In the genomic region with DNA sequence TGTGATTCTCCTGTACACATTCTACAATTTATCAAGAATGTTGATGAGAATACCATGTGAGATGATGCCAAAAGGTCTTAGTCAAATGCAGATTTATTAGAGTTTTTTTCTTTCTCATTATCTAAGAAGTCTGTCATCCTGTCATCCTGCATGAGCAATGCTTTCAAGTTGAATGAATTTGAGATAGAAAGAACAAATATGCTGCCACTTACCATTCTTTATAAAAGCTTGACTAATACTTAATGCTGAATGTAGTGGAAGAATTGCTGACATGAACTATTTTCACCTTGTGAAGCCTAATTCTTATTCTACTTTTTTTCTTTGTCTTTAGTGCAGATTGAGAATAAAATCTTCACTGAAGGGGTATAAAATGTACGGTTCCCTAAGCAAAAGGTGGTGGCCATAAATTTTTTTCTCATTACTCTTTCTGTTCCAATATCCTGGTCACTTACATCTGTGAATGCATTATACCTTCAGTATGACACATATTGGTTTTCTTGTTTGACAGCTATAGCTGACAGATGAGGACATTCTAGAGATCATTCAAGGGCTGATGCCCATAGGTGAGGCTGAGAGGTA, we compare ENCODE assay signal across 24 cellular contexts.
DNase-seq lines count a peak whose midpoint lies in the region; ATAC-seq, FAIRE-seq and TF ChIP-seq lines count a peak whose summit lies in the region.
"Had no signal": no experiment of that assay in that cellular context is flagged by ENCODE, and none has a peak within 500 bp of the region (broad histone marks: within the 10 kb centered on the region; RNA-seq: fewer than 3 reads in every experiment).

No MANE protein-coding gene starts in this region.

- intact Hi-C loops in HepG2 (cut with micrococcal nuclease; ENCODE audit: unreplicated experiment) = no loop called here
- intact Hi-C loops in right lobe of liver (cut with DNase I) = no loop called here

- no peaks in the 10 kb centered on the region for H3K79me2 ChIP-seq in HepG2 (ENCODE audit: insufficient read depth, low read length)

- TF ChIP-seq RAD21 in HepG2 (CRISPR knock-in tag; IDR thresholded peaks at IDR 0.05) = no peak

- H3K9ac ChIP-seq in HepG2 (ENCODE audit: insufficient read depth, low read depth, low read length) = no peak overlapping the region
- H3K9ac ChIP-seq: BLaER1 treated with 17β-estradiol and CSF1 and Interleukin-3, amounts not matched to agents 10 nM and 100 nM; GM23248 had no signal

- peaks cover 8% of the 10 kb centered on the region; the same call in 1 of the 2 replicates for H3K9me3 ChIP-seq in HepG2 (ENCODE audit: low read length)
- H3K9me3 ChIP-seq in right lobe of liver = no peaks in the 10 kb centered on the region
- H3K9me3 ChIP-seq: BE2C had no signal

- H3K27ac ChIP-seq in HepG2 (ENCODE audit: extremely low read length, insufficient read depth, low read length) = no peak overlapping the region
- no peak overlapping the region for H3K27ac ChIP-seq in right lobe of liver
- H3K27ac ChIP-seq: 22Rv1; BLaER1 treated with 17β-estradiol and CSF1 and Interleukin-3, amounts not matched to agents 10 nM and 100 nM; GM23248 had no signal

- TF ChIP-seq EP300 in HepG2 (IDR thresholded peaks at IDR 0.05; ENCODE audit: low read depth in 2 of 2, low read length in 2 of 2) (no peak), HepG2 (CRISPR knock-in tag; IDR thresholded peaks at IDR 0.05; ENCODE audit: borderline replicate concordance) (no peak)

- POLR2A ChIA-PET in HepG2 (lab: Yijun Ruan, JAX) = no interaction called here

- no peaks in the 10 kb centered on the region for H3K36me3 ChIP-seq in HepG2 (replicated peaks in 1 of 2; ENCODE audit: control insufficient read depth in 1 of 2, insufficient read depth in 2 of 2, low read length in 2 of 2)
- H3K36me3 ChIP-seq in right lobe of liver = no peaks in the 10 kb centered on the region
- H3K36me3 ChIP-seq: BE2C; BLaER1 treated with 17β-estradiol and CSF1 and Interleukin-3, amounts not matched to agents 10 nM and 100 nM had no signal

- H3K4me1 ChIP-seq in HepG2 (ENCODE audit: insufficient read depth, low read length) = no peaks in the 10 kb centered on the region
- H3K4me1 ChIP-seq in right lobe of liver = no peaks in the 10 kb centered on the region
- H3K4me1 ChIP-seq: BE2C; BLaER1 treated with 17β-estradiol and CSF1 and Interleukin-3, amounts not matched to agents 10 nM and 100 nM had no signal

- H3K27me3 ChIP-seq in HepG2 (ENCODE audit: control insufficient read depth in 1 of 2, insufficient read depth in 2 of 2, low read length in 2 of 2) (no peaks in the 10 kb centered on the region), right lobe of liver (no peaks in the 10 kb centered on the region)
- H3K27me3 ChIP-seq: BE2C; BLaER1 treated with 17β-estradiol and CSF1 and Interleukin-3, amounts not matched to agents 10 nM and 100 nM had no signal

- H3K4me2 ChIP-seq in HepG2 (ENCODE audit: low read depth, low read length) = no peak overlapping the region
- H3K4me2 ChIP-seq: BLaER1 treated with 17β-estradiol and CSF1 and Interleukin-3, amounts not matched to agents 10 nM and 100 nM had no signal

- no peak overlapping the region for H3K4me3 ChIP-seq in HepG2 (replicated peaks in 1 of 3; ENCODE audit: insufficient read depth in 1 of 3, low read depth in 2 of 3, low read length in 3 of 3)
- H3K4me3 ChIP-seq in right lobe of liver = no peak overlapping the region
- no peak overlapping the region for H3K4me3 ChIP-seq in retinal pigment epithelial cell (ENCODE audit: low read length)
- H3K4me3 ChIP-seq: BLaER1 treated with 17β-estradiol and CSF1 and Interleukin-3, amounts not matched to agents 10 nM and 100 nM; GM23248 had no signal

- TF ChIP-seq POLR2A in HepG2 (IDR thresholded peaks at IDR 0.05; ENCODE audit: insufficient read depth in 1 of 2, low read depth in 2 of 2, low read length in 2 of 2) = no peak
- no peak for TF ChIP-seq POLR2A in right lobe of liver (IDR thresholded peaks at IDR 0.05)

- in situ Hi-C loops in HepG2 (cut with HindIII; ENCODE audit: extremely low pct_ligation_motif_present, low pct_unique_long_range_greater_than_20kb) = no loop called here

- DNase-seq in HepG2 (ENCODE audit: low spot score) = no peak
- no peak for DNase-seq in right lobe of liver
- DNase-seq in NCI-H226 = peak; percentile 51
- peak; percentile 21 for DNase-seq in retinal pigment epithelial cell (ENCODE audit: low read depth)
- DNase-seq: ACHN; AML-193; BE2C; Calu3; CD4-positive, alpha-beta T cell; CD8-positive, alpha-beta memory T cell; DMS53; DMS79 treated with DMSO at 0.1 percent for 48 hours; GF-D8; GM23248; H9 had no signal

- TF ChIP-seq CTCF in HepG2 (CRISPR knock-in tag; IDR thresholded peaks at IDR 0.05) = no peak
- TF ChIP-seq CTCF in right lobe of liver (IDR thresholded peaks at IDR 0.05) = no peak
- TF ChIP-seq CTCF in retinal pigment epithelial cell (conservative IDR thresholded peaks at IDR 0.05; ENCODE audit: low read depth, low read length) = no peak

- FAIRE-seq in HepG2 (lab: Jason Lieb, UNC) = no peak
- FAIRE-seq: GM12891, GM18507, GM19239, H1 had no signal

- ATAC-seq in HepG2 (no peak), right lobe of liver (no peak), GM18517 (IDR thresholded peaks at IDR 0.05; ENCODE audit: unreplicated experiment) (no peak), GM18511 (IDR thresholded peaks at IDR 0.05; ENCODE audit: unreplicated experiment) (no peak)
- ATAC-seq: HCT116 had no signal

- no TSS peak for BruUV-seq in HepG2 (replicated peaks; lab: Mats Ljungman, UMichigan)

- no peak overlapping the region for H2AFZ ChIP-seq in HepG2 (ENCODE audit: low read length)
- H2AFZ ChIP-seq: GM23248 had no signal

- WGBS in HepG2 (ENCODE audit: low lambda C conversion rate) = 0% methylated on average over 1 of the region's 1 CpG
- WGBS in right lobe of liver (ENCODE audit: insufficient coverage, low coverage, low lambda C conversion rate, missing lambda C conversion rate) = 39% methylated on average over 1 of the region's 1 CpG

- no peaks in the 10 kb centered on the region for H4K20me1 ChIP-seq in HepG2 (ENCODE audit: insufficient read depth, low read length)
- H4K20me1 ChIP-seq: BLaER1 treated with 17β-estradiol and CSF1 and Interleukin-3, amounts not matched to agents 10 nM and 100 nM had no signal

- CTCF ChIA-PET in HepG2 (lab: Yijun Ruan, JAX; ENCODE audit: low intra/inter-chr PET ratio, low total read pairs) = no interaction called here

TF ChIP-seq in HepG2, 621 proteins besides CTCF, POLR2A, EP300 and RAD21:
- TF ChIP-seq MAFK (conservative IDR thresholded peaks at IDR 0.05 in 1 of 2, IDR thresholded peaks at IDR 0.05 in 1 of 2; ENCODE audit: low read length in 2 of 2) (peak; percentile 68 to 81), MAFF (IDR thresholded peaks at IDR 0.05; ENCODE audit: low read depth, low read length) (peak; percentile 75), ZNF337 (CRISPR knock-in tag; IDR thresholded peaks at IDR 0.05; ENCODE audit: borderline replicate concordance, low read depth) (no peak)

Comparison
In these comparisons a context has a peak if more than half of its experiments do, and no peak if none do; other contexts are left out.
1. DNase-seq: peak in NCI-H226 (single experiment) and retinal pigment epithelial cell (single experiment); none in HepG2 (single experiment) and right lobe of liver (0 of 3).